In the genomic region with DNA sequence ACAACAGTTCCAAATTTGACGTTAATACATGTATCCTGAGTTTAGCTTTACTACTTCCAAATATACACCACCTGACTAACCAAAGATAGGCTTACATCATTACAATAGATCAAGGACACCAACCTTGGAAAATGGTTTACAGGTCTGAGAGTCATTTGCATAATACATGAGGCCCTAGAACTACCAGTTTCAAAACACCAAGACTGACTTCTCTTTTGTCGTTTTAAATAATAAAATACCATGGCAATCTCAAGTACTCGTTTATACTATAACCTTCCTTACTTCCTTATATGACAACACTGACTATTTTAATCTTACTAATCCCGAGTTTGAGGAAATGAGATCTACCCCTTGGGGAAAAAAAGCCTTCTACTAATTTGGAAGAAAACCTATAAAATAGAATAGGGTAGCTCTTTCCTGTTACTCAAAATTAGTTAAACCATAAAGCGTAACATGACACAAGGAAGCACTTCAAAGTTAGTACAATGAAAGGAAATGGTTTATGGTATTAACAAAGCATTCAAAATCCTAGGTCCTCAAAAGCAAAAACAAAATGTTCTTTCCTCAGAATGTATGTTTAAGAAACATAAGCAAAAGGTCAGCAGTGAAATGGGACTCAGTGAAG, we compare ENCODE assay signal across 12 cellular contexts. TPM values are rescaled to one million over a fixed set of nuclear protein-coding genes. Genes with fewer than 3 reads are reported as not detected.
DNase-seq lines count a peak whose midpoint lies in the region; ATAC-seq and TF ChIP-seq lines count a peak whose summit lies in the region.
"Had no signal": no experiment of that assay in that cellular context is flagged by ENCODE, and none has a peak within 500 bp of the region (broad histone marks: within the 10 kb centered on the region; RNA-seq: fewer than 3 reads in every experiment).

No MANE protein-coding gene starts in this region.

- H3K27me3 Mint-ChIP-seq in progenitor cell of endocrine pancreas: no peaks in the 10 kb centered on the region

- no peak for TF ChIP-seq CTCF in tibial artery (IDR thresholded peaks at IDR 0.05)
- TF ChIP-seq CTCF in progenitor cell of endocrine pancreas (IDR thresholded peaks at IDR 0.05; ENCODE audit: unreplicated experiment): no peak
- TF ChIP-seq CTCF in Peyer's patch (IDR thresholded peaks at IDR 0.05): no peak

- no peak for TF ChIP-seq POLR2A in Peyer's patch (IDR thresholded peaks at IDR 0.05)

- H3K4me3 ChIP-seq in tibial artery (no peak overlapping the region), Peyer's patch (no peak overlapping the region)
- H3K4me3 ChIP-seq: cardiac muscle cell, skin epidermis, tibial nerve had no signal

- H3K36me3 ChIP-seq in tibial artery (peaks cover 34 to 65% (median 46%) of the 10 kb centered on the region in 3 donors), Peyer's patch (peaks cover 0 to 58% (median 0%) of the 10 kb centered on the region in 3 donors)

- intact Hi-C loops in tibial artery (cut with DNase I; ENCODE audit: low total_unique reads): no loop called here

- H3K27ac ChIP-seq in tibial artery: no peak overlapping the region
- H3K27ac ChIP-seq in Peyer's patch: no peak overlapping the region
- H3K27ac ChIP-seq: cardiac muscle cell had no signal

- peak; percentile 89 for ATAC-seq in GM19351 (IDR thresholded peaks at IDR 0.05; ENCODE audit: unreplicated experiment)
- peak; percentile 88 for ATAC-seq in HG02885 (IDR thresholded peaks at IDR 0.05; ENCODE audit: poor library complexity, unreplicated experiment)
- no peak for ATAC-seq in stimulated activated effector memory CD8-positive, alpha-beta T cell treated with anti-CD3 and anti-CD28 coated beads, Interleukin-12 subunit alpha, Interleukin-12 subunit beta, amount 100 ng/mL, for 72 hours

- H3K4me3 Mint-ChIP-seq in stimulated activated effector memory CD8-positive, alpha-beta T cell treated with anti-CD3 and anti-CD28 coated beads, Interleukin-12 subunit alpha, Interleukin-12 subunit beta, amount 100 ng/mL, for 72 hours: no peak overlapping the region
- H3K4me3 Mint-ChIP-seq in progenitor cell of endocrine pancreas (ENCODE audit: low read depth): no peak overlapping the region

- H3K27ac Mint-ChIP-seq in stimulated activated effector memory CD8-positive, alpha-beta T cell treated with anti-CD3 and anti-CD28 coated beads, Interleukin-12 subunit alpha, Interleukin-12 subunit beta, amount 100 ng/mL, for 72 hours: peak overlapping the region; percentile 30
- no peak overlapping the region for H3K27ac Mint-ChIP-seq in progenitor cell of endocrine pancreas

- no peaks in the 10 kb centered on the region for H3K9me3 Mint-ChIP-seq in stimulated activated effector memory CD8-positive, alpha-beta T cell treated with anti-CD3 and anti-CD28 coated beads, Interleukin-12 subunit alpha, Interleukin-12 subunit beta, amount 100 ng/mL, for 72 hours
- H3K9me3 Mint-ChIP-seq in progenitor cell of endocrine pancreas (ENCODE audit: low read depth): no peaks in the 10 kb centered on the region

- H3K4me1 ChIP-seq in tibial artery (no peaks in the 10 kb centered on the region), Peyer's patch (no peaks in the 10 kb centered on the region)
- H3K4me1 ChIP-seq: tibial nerve had no signal

- H3K27me3 ChIP-seq in tibial artery (no peaks in the 10 kb centered on the region), Peyer's patch (no peaks in the 10 kb centered on the region)
- H3K27me3 ChIP-seq: cardiac muscle cell, tibial nerve had no signal

- DNase-seq in NOMO-1 (lab: John Stamatoyannopoulos, UW; ENCODE audit: unreplicated experiment in 2 of 2) (peak; percentile 11 to 64), tibial artery (no peak), progenitor cell of endocrine pancreas (ENCODE audit: low spot score, unreplicated experiment) (no peak), Peyer's patch (no peak), NCI-H187 (lab: John Stamatoyannopoulos, UW) (no peak)
- no peak for DNase-seq in stimulated activated effector memory CD8-positive, alpha-beta T cell treated with anti-CD3 and anti-CD28 coated beads, Interleukin-12 subunit alpha, Interleukin-12 subunit beta, amount 100 ng/mL, for 72 hours (ENCODE audit: low spot score in 2 of 2)
- DNase-seq: NCI-H1436 had no signal

- H3K36me3 Mint-ChIP-seq in stimulated activated effector memory CD8-positive, alpha-beta T cell treated with anti-CD3 and anti-CD28 coated beads, Interleukin-12 subunit alpha, Interleukin-12 subunit beta, amount 100 ng/mL, for 72 hours: peaks cover 11% of the 10 kb centered on the region
- H3K36me3 Mint-ChIP-seq in progenitor cell of endocrine pancreas (ENCODE audit: insufficient read depth): peaks cover 12% of the 10 kb centered on the region

- H3K9me3 ChIP-seq in tibial artery (no peaks in the 10 kb centered on the region), Peyer's patch (no peaks in the 10 kb centered on the region)
- H3K9me3 ChIP-seq: tibial nerve had no signal

- no peaks in the 10 kb centered on the region for H3K4me1 Mint-ChIP-seq in stimulated activated effector memory CD8-positive, alpha-beta T cell treated with anti-CD3 and anti-CD28 coated beads, Interleukin-12 subunit alpha, Interleukin-12 subunit beta, amount 100 ng/mL, for 72 hours
- peaks cover 3% of the 10 kb centered on the region for H3K4me1 Mint-ChIP-seq in progenitor cell of endocrine pancreas (ENCODE audit: low read depth)

RNA-seq across cellular contexts. Expression of a gene that starts 42.1 kb away (rescaled TPM):
- total RNA-seq in progenitor cell of endocrine pancreas (103 and 108 TPM in 2 replicates), Peyer's patch (100 to 1,000 TPM in 2 of 4 donors, 10 to 100 TPM in 2; 65.3 to 117 (median 94.9) TPM)

RNA-seq across cellular contexts. Expression of a gene that starts 42.7 kb away (rescaled TPM):
- 3.8 and 4.5 TPM in 2 replicates for total RNA-seq in progenitor cell of endocrine pancreas
- 10 to 100 TPM in 2 of 4 donors, 1 to 10 TPM in 1, not detected in 1; 9.9 to 14.1 (median 12.1) TPM for total RNA-seq in Peyer's patch

Comparison
In these comparisons a context has a peak if more than half of its experiments do, and no peak if none do; other contexts are left out.
1. DNase-seq: peak in NOMO-1 (2 of 2); none in stimulated activated effector memory CD8-positive, alpha-beta T cell treated with anti-CD3 and anti-CD28 coated beads, Interleukin-12 subunit alpha, Interleukin-12 subunit beta, amount 100 ng/mL, for 72 hours (0 of 2), tibial artery (0 of 2), progenitor cell of endocrine pancreas (single experiment), Peyer's patch (0 of 3) and NCI-H187 (0 of 2).